In the genomic region with DNA sequence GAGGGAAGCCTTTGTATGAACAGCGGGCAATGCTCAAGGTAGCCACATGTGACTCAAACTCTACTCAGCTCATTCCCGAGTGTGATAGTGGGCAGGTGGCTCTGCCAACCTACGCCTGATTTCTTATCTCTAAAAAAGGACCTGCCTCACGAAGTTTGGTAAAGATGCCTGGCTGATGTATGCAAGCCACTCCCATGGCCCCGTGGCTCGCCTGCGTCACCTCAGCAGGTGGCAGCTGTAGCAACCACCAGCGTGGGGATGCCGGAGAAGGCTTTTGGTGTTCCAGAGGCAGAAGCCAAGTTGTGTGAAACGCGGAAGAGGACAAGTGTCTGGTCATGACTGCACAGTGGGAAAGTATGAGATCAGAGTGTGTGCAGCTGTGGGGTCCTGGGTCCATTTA, we compare ENCODE assay signal across 11 cellular contexts. TPM values are rescaled to one million over a fixed set of nuclear protein-coding genes. Genes with fewer than 3 reads are reported as not detected.
DNase-seq lines count a peak whose midpoint lies in the region; ATAC-seq, FAIRE-seq and TF ChIP-seq lines count a peak whose summit lies in the region.
"Had no signal": no experiment of that assay in that cellular context is flagged by ENCODE, and none has a peak within 500 bp of the region (broad histone marks: within the 10 kb centered on the region; RNA-seq: fewer than 3 reads in every experiment).

No MANE protein-coding gene starts in this region.

- CTCF ChIA-PET in WTC11 (lab: Charles Lee): interaction anchor here (1.1 to 2.3 kb wide), 10 partner anchors 17 to 275 kb away, joined by 3 to 25 read pairs (median 6); partner anchors contain the start of gene FADS1

- peaks cover 72% of the 10 kb centered on the region for H3K4me1 Mint-ChIP-seq in WTC11

- no peak for ATAC-seq in Right ventricle myocardium inferior
- no peak for ATAC-seq in WTC11
- ATAC-seq in lower lobe of right lung: no peak
- no peak for ATAC-seq in thoracic aorta (ENCODE audit: insufficient number of reproducible peaks, low FRiP score, low read depth)

- H3K4me3 ChIP-seq in right atrium auricular region: no peak overlapping the region
- H3K4me3 ChIP-seq in lower lobe of right lung: no peak overlapping the region
- H3K4me3 ChIP-seq in thoracic aorta: no peak overlapping the region
- H3K4me3 ChIP-seq: uterus had no signal

- H3K27ac ChIP-seq in right atrium auricular region (no peak overlapping the region), lower lobe of right lung (peak overlapping the region; percentile 69), thoracic aorta (peak overlapping the region; percentile 92 to 95)

- intact Hi-C loops in Right ventricle myocardium inferior (cut with DNase I) (no loop called here), lower lobe of right lung (cut with DNase I) (no loop called here)

- H3K27me3 ChIP-seq in right atrium auricular region: no peaks in the 10 kb centered on the region
- peaks cover 13% of the 10 kb centered on the region for H3K27me3 ChIP-seq in lower lobe of right lung (ENCODE audit: low read depth)
- no peaks in the 10 kb centered on the region for H3K27me3 ChIP-seq in thoracic aorta (replicated peaks; ENCODE audit: insufficient read depth)
- H3K27me3 ChIP-seq: uterus had no signal

- peak overlapping the region; percentile 98 for H3K27ac Mint-ChIP-seq in WTC11

- POLR2A ChIA-PET in WTC11 (lab: Charles Lee): interaction anchor here (1.3 to 1.8 kb wide), 2 partner anchors 16 to 18 kb away, joined by 4 to 20 read pairs; no protein-coding TSS in a partner anchor

- no peak overlapping the region for H3K4me3 Mint-ChIP-seq in WTC11

- no peak for FAIRE-seq in RCC 7860 (lab: Jason Lieb, UNC)
- FAIRE-seq: islet of Langerhans had no signal

- H3K9me3 ChIP-seq in right atrium auricular region (no peaks in the 10 kb centered on the region), lower lobe of right lung (no peaks in the 10 kb centered on the region), thoracic aorta (no peaks in the 10 kb centered on the region)
- H3K9me3 ChIP-seq: uterus had no signal

- peak; percentile 51 for DNase-seq in Right ventricle myocardium inferior (ENCODE audit: missing footprints)
- no peak for DNase-seq in right atrium auricular region (ENCODE audit: low spot score)
- DNase-seq in WTC11 (ENCODE audit: low spot score): no peak
- DNase-seq in lower lobe of right lung: no peak
- DNase-seq in thoracic aorta (ENCODE audit: low spot score): no peak
- DNase-seq in EL: no peak
- no peak for DNase-seq in RCC 7860 (ENCODE audit: low spot score)
- DNase-seq in middle frontal gyrus (ENCODE audit: extremely low spot score, low spot score): no peak
- DNase-seq: AML-193 had no signal

- TF ChIP-seq CTCF in right atrium auricular region (IDR thresholded peaks at IDR 0.05) (no peak), WTC11 (IDR thresholded peaks at IDR 0.05) (no peak), lower lobe of right lung (IDR thresholded peaks at IDR 0.05) (no peak), thoracic aorta (IDR thresholded peaks at IDR 0.05) (no peak)

- no peaks in the 10 kb centered on the region for H3K27me3 Mint-ChIP-seq in WTC11 (ENCODE audit: low read depth)

- H3K9me3 Mint-ChIP-seq in WTC11: no peaks in the 10 kb centered on the region

- peaks cover 18% of the 10 kb centered on the region for H3K36me3 Mint-ChIP-seq in WTC11

- H3K36me3 ChIP-seq in right atrium auricular region: no peaks in the 10 kb centered on the region
- H3K36me3 ChIP-seq in lower lobe of right lung: no peaks in the 10 kb centered on the region
- H3K36me3 ChIP-seq in thoracic aorta: no peaks in the 10 kb centered on the region
- H3K36me3 ChIP-seq: uterus had no signal

- H3K4me1 ChIP-seq in right atrium auricular region (peaks cover 0 to 58% of the 10 kb centered on the region in 2 donors), lower lobe of right lung (peaks cover 39% of the 10 kb centered on the region), thoracic aorta (ENCODE audit: control insufficient read depth in 1 of 2, low read depth in 2 of 2) (peaks cover 37 to 77% of the 10 kb centered on the region in 2 donors)

TF ChIP-seq in WTC11, 78 proteins besides CTCF, POLR2A, EP300 and RAD21:
- TF ChIP-seq ZNF423 (CRISPR knock-in tag; IDR thresholded peaks at IDR 0.05) (no peak), ZNF219 (CRISPR knock-in tag; IDR thresholded peaks at IDR 0.05; ENCODE audit: borderline replicate concordance) (no peak), SMAD3 (CRISPR knock-in tag; IDR thresholded peaks at IDR 0.05; ENCODE audit: borderline replicate concordance) (no peak), TEAD1 (CRISPR knock-in tag; IDR thresholded peaks at IDR 0.05) (no peak), ZNF138 (CRISPR knock-in tag; conservative IDR thresholded peaks at IDR 0.05) (no peak), TCF7 (CRISPR knock-in tag; IDR thresholded peaks at IDR 0.05; ENCODE audit: low read depth) (no peak), MYBL2 (CRISPR knock-in tag; IDR thresholded peaks at IDR 0.05) (no peak), NR3C1 (CRISPR knock-in tag; conservative IDR thresholded peaks at IDR 0.05; ENCODE audit: low read depth) (no peak), GTF2I (CRISPR knock-in tag; conservative IDR thresholded peaks at IDR 0.05) (no peak), JAZF1 (CRISPR knock-in tag; IDR thresholded peaks at IDR 0.05) (no peak)
- TF ChIP-seq, protein P1, sequence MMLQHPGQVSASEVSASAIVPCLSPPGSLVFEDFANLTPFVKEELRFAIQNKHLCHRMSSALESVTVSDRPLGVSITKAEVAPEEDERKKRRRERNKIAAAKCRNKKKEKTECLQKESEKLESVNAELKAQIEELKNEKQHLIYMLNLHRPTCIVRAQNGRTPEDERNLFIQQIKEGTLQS (CRISPR knock-in tag; conservative IDR thresholded peaks at IDR 0.05): no peak
- TF ChIP-seq, protein P2, sequence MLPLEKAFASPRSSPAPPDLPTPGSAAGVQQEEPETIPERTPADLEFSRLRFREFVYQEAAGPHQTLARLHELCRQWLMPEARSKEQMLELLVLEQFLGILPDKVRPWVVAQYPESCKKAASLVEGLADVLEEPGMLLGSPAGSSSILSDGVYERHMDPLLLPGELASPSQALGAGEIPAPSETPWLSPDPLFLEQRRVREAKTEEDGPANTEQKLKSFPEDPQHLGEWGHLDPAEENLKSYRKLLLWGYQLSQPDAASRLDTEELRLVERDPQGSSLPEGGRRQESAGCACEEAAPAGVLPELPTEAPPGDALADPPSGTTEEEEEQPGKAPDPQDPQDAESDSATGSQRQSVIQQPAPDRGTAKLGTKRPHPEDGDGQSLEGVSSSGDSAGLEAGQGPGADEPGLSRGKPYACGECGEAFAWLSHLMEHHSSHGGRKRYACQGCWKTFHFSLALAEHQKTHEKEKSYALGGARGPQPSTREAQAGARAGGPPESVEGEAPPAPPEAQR (CRISPR knock-in tag; IDR thresholded peaks at IDR 0.05): no peak
- TF ChIP-seq, protein P3, sequence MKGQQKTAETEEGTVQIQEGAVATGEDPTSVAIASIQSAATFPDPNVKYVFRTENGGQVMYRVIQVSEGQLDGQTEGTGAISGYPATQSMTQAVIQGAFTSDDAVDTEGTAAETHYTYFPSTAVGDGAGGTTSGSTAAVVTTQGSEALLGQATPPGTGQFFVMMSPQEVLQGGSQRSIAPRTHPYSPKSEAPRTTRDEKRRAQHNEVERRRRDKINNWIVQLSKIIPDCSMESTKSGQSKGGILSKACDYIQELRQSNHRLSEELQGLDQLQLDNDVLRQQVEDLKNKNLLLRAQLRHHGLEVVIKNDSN (CRISPR knock-in tag; IDR thresholded peaks at IDR 0.05): no peak
- TF ChIP-seq, protein P4, sequence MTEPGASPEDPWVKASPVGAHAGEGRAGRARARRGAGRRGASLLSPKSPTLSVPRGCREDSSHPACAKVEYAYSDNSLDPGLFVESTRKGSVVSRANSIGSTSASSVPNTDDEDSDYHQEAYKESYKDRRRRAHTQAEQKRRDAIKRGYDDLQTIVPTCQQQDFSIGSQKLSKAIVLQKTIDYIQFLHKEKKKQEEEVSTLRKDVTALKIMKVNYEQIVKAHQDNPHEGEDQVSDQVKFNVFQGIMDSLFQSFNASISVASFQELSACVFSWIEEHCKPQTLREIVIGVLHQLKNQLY (CRISPR knock-in tag; IDR thresholded peaks at IDR 0.05): no peak
- TF ChIP-seq, protein P5, sequence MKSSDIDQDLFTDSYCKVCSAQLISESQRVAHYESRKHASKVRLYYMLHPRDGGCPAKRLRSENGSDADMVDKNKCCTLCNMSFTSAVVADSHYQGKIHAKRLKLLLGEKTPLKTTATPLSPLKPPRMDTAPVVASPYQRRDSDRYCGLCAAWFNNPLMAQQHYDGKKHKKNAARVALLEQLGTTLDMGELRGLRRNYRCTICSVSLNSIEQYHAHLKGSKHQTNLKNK (CRISPR knock-in tag; IDR thresholded peaks at IDR 0.05): no peak

RNA-seq across cellular contexts. Expression of gene FADS2, which starts 5.4 kb away (rescaled TPM):
- 35.7 TPM for total RNA-seq in Right ventricle myocardium inferior
- 10 to 100 TPM in 1 of 2 donors, 1 to 10 TPM in 1; 5.1 to 10.2 TPM for total RNA-seq in right atrium auricular region
- total RNA-seq in WTC11 (2021): 416 to 423 TPM (median 422 TPM) in 3 replicates
- 82.0 TPM for total RNA-seq in lower lobe of right lung
- 100 to 1,000 TPM in 1 of 2 donors, 10 to 100 TPM in 1; 89.2 to 234 TPM for total RNA-seq in thoracic aorta

RNA-seq across cellular contexts. Expression of gene FADS1, which starts 16.7 kb away (rescaled TPM):
- total RNA-seq in Right ventricle myocardium inferior (25.7 TPM), right atrium auricular region (10 to 100 TPM; 21.8 to 28.4 TPM), WTC11 (2021) (105 to 108 TPM (median 105 TPM) in 3 replicates), lower lobe of right lung (63.6 TPM), thoracic aorta (10 to 100 TPM; 39.0 to 52.9 TPM)

RNA-seq across cellular contexts. Expression of gene FEN1, which starts 40.8 kb away (rescaled TPM):
- total RNA-seq in Right ventricle myocardium inferior (7.0 TPM), right atrium auricular region (1 to 10 TPM; 3.7 to 4.0 TPM), WTC11 (2021) (72.3 to 96.3 TPM (median 73.2 TPM) in 3 replicates), lower lobe of right lung (5.4 TPM), thoracic aorta (1 to 10 TPM; 4.5 to 5.4 TPM)

RNA-seq across cellular contexts. Expression of gene TMEM258, which starts 41.1 kb away (rescaled TPM):
- total RNA-seq in Right ventricle myocardium inferior (130 TPM), right atrium auricular region (10 to 100 TPM; 43.4 to 54.7 TPM), WTC11 (2021) (175 to 192 TPM (median 190 TPM) in 3 replicates), lower lobe of right lung (104 TPM), thoracic aorta (10 to 100 TPM; 17.3 to 63.6 TPM)

RNA-seq across cellular contexts. Expression of gene FADS3, which starts 57.9 kb away (rescaled TPM):
- total RNA-seq in Right ventricle myocardium inferior: 113 TPM
- 10 to 100 TPM; 48.7 to 93.0 TPM for total RNA-seq in right atrium auricular region
- 47.4 to 50.0 TPM (median 49.3 TPM) in 3 replicates for total RNA-seq in WTC11 (2021)
- 50.1 TPM for total RNA-seq in lower lobe of right lung
- total RNA-seq in thoracic aorta: 100 to 1,000 TPM; 368 to 393 TPM

Comparison
In these comparisons a context has a peak if more than half of its experiments do, and no peak if none do; other contexts are left out.
1. H3K27ac ChIP-seq: peak in lower lobe of right lung (single experiment) and thoracic aorta (2 of 2); none in right atrium auricular region (0 of 2).